In the genomic region with DNA sequence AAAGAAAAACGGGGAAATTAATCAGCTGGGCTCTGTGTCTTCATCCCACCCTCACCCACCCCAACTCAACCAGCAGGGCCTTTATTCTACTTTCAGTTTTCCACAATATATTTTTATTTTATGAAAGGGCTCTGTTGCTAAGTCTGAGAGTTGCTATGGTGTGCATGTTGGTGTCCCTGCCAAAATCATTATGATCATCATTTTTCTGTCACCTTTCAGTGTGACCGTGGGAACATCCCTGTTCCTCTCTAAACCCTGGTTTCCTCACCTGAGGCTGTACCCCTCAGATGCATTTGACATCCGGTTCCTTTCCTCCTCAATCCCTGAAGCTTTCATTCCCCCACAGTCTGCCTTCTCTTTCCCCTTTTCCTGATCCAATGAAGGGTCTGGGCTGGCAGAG, we compare ENCODE assay signal across 21 cellular contexts.
DNase-seq lines count a peak whose midpoint lies in the region; ATAC-seq and TF ChIP-seq lines count a peak whose summit lies in the region.
"Had no signal": no experiment of that assay in that cellular context is flagged by ENCODE, and none has a peak within 500 bp of the region (broad histone marks: within the 10 kb centered on the region; RNA-seq: fewer than 3 reads in every experiment).

No MANE protein-coding gene starts in this region.

- H3K4me1 ChIP-seq in SK-N-SH (ENCODE audit: control insufficient read depth in 1 of 2, insufficient read depth in 2 of 2, low read depth in 1 of 2, low read length in 1 of 2) (peaks cover 22 to 37% of the 10 kb centered on the region in 2 experiments; a peak in 3 of 4 replicates), ascending aorta (peaks cover 9 to 34% of the 10 kb centered on the region in 2 donors), mesendoderm (ENCODE audit: control insufficient read depth, low read depth, low read length) (peaks cover 7% of the 10 kb centered on the region), suprapubic skin (peaks cover 38% of the 10 kb centered on the region)

- H2AK5ac ChIP-seq in mesendoderm (ENCODE audit: low read length): no peak overlapping the region

- no peaks in the 10 kb centered on the region for H3K27me3 Mint-ChIP-seq in activated CD8-positive, alpha-beta T cell treated with anti-CD3 and anti-CD28 coated beads for 36 hours

- H3K4me3 Mint-ChIP-seq in activated CD8-positive, alpha-beta T cell treated with anti-CD3 and anti-CD28 coated beads for 36 hours: no peak overlapping the region
- H3K4me3 Mint-ChIP-seq: activated CD4-positive, alpha-beta memory T cell treated with anti-CD3 and anti-CD28 coated beads, Interleukin-2, amount 10 ng/mL, durations not matched to agents 7 days and 5 days had no signal

- no peak overlapping the region for H2AFZ ChIP-seq in SK-N-SH (ENCODE audit: low read depth)

- H2BK5ac ChIP-seq in mesendoderm (ENCODE audit: low read length): no peak overlapping the region

- CTCF ChIA-PET in SK-N-SH (lab: Yijun Ruan, JAX): interaction anchor here (1.0 to 1.8 kb wide), 2 partner anchors 10 to 14 kb away, joined by 3 to 10 read pairs; no protein-coding TSS in a partner anchor
- CTCF ChIA-PET in activated CD8-positive, alpha-beta T cell treated with anti-CD3 and anti-CD28 coated beads for 36 hours (lab: Charles Lee): interaction anchor here (2.2 kb wide), 1 partner anchor 22 kb away, joined by 5 read pairs; no protein-coding TSS in a partner anchor

- no peak overlapping the region for H3K4me3 ChIP-seq in SK-N-SH (ENCODE audit: low read depth in 2 of 2, low read length in 1 of 2)
- no peak overlapping the region for H3K4me3 ChIP-seq in ascending aorta
- H3K4me3 ChIP-seq in mesendoderm (ENCODE audit: low read length): no peak overlapping the region
- no peak overlapping the region for H3K4me3 ChIP-seq in suprapubic skin
- H3K4me3 ChIP-seq: skin epidermis, thyroid gland had no signal

- no peak overlapping the region for H2BK15ac ChIP-seq in mesendoderm (replicated peaks; ENCODE audit: low read depth)

- no peaks in the 10 kb centered on the region for H3K79me1 ChIP-seq in mesendoderm (ENCODE audit: low read length)

- H3K9me3 ChIP-seq in SK-N-SH: no peaks in the 10 kb centered on the region
- H3K9me3 ChIP-seq in ascending aorta: no peaks in the 10 kb centered on the region
- H3K9me3 ChIP-seq in suprapubic skin: no peaks in the 10 kb centered on the region
- H3K9me3 ChIP-seq: thyroid gland had no signal

- no peaks in the 10 kb centered on the region for H3K36me3 Mint-ChIP-seq in activated CD8-positive, alpha-beta T cell treated with anti-CD3 and anti-CD28 coated beads for 36 hours (ENCODE audit: low read depth)
- H3K36me3 Mint-ChIP-seq: CD4-positive, CD25-positive, alpha-beta regulatory T cell had no signal

- H3F3A ChIP-seq in SK-N-SH (replicated peaks; ENCODE audit: insufficient read depth): peaks cover 15% of the 10 kb centered on the region

- POLR2A ChIA-PET in SK-N-SH (lab: Yijun Ruan, JAX): no interaction called here
- POLR2A ChIA-PET in activated CD8-positive, alpha-beta T cell treated with anti-CD3 and anti-CD28 coated beads for 36 hours (lab: Charles Lee): interaction anchor here (0.6 to 2.0 kb wide), 2 partner anchors 10 to 165 kb away, joined by 3 to 10 read pairs; no protein-coding TSS in a partner anchor

- H4K8ac ChIP-seq in mesendoderm (ENCODE audit: low read depth, low read length): no peak overlapping the region

- no peaks in the 10 kb centered on the region for H3K27me3 ChIP-seq in SK-N-SH (ENCODE audit: insufficient read depth)
- H3K27me3 ChIP-seq in ascending aorta: no peaks in the 10 kb centered on the region
- no peaks in the 10 kb centered on the region for H3K27me3 ChIP-seq in mesendoderm (ENCODE audit: insufficient read depth, low read length, poor library complexity)
- H3K27me3 ChIP-seq in suprapubic skin: no peaks in the 10 kb centered on the region
- H3K27me3 ChIP-seq: thyroid gland had no signal

- H3K36me3 ChIP-seq in SK-N-SH (replicated peaks in 1 of 2; ENCODE audit: control insufficient read depth in 1 of 2, insufficient read depth in 2 of 2, low read length in 1 of 2): no peaks in the 10 kb centered on the region
- H3K36me3 ChIP-seq in ascending aorta: no peaks in the 10 kb centered on the region
- no peaks in the 10 kb centered on the region for H3K36me3 ChIP-seq in mesendoderm (ENCODE audit: control insufficient read depth, insufficient read depth, low read length)
- H3K36me3 ChIP-seq in suprapubic skin: no peaks in the 10 kb centered on the region
- H3K36me3 ChIP-seq: thyroid gland had no signal

- DNase-seq in SK-N-SH (no peak), ascending aorta (ENCODE audit: low spot score in 2 of 2) (no peak), mesendoderm (no peak), suprapubic skin (ENCODE audit: low spot score in 2 of 2) (no peak), NCI-H510A (lab: John Stamatoyannopoulos, UW) (no peak), NCI-H2029 treated with DMSO at 0.1 percent for 48 hours (lab: John Stamatoyannopoulos, UW) (no peak)
- DNase-seq in activated CD8-positive, alpha-beta T cell treated with anti-CD3 and anti-CD28 coated beads for 36 hours: no peak
- DNase-seq: DMS79 treated with DMSO at 0.1 percent for 48 hours; midbrain; NCI-H1930; NCI-H524 treated with DMSO at 0.1 percent for 48 hours; nucleus accumbens; stimulated activated CD4-positive, alpha-beta T cell treated with anti-CD3 and anti-CD28 coated beads, Interleukin-4, amount 100 ng/mL, for 4 hours; SW 1271 had no signal

- H3K27ac Mint-ChIP-seq in activated CD8-positive, alpha-beta T cell treated with anti-CD3 and anti-CD28 coated beads for 36 hours: no peak overlapping the region

- H4K5ac ChIP-seq in mesendoderm (ENCODE audit: low read length): no peak overlapping the region

- H3K9me2 ChIP-seq in SK-N-SH: no peaks in the 10 kb centered on the region

- ATAC-seq in SK-N-SH treated with all-trans-retinoic acid at 6 μM for 48 hours: no peak
- no peak for ATAC-seq in activated CD8-positive, alpha-beta T cell treated with anti-CD3 and anti-CD28 coated beads for 36 hours
- ATAC-seq: HCT116 had no signal

- no peak overlapping the region for H3K56ac ChIP-seq in mesendoderm (ENCODE audit: low read length)

- no peak overlapping the region for H3K9ac ChIP-seq in SK-N-SH
- no peak overlapping the region for H3K9ac ChIP-seq in mesendoderm (ENCODE audit: low read length)

- H3K4me2 ChIP-seq in SK-N-SH (0 out of 2 replicates have a peak overlapping the region, but pooled peaks have one; percentile 38), mesendoderm (ENCODE audit: low read length) (no peak overlapping the region)

- H3K18ac ChIP-seq in mesendoderm (ENCODE audit: low read length): no peak overlapping the region

- peak overlapping the region; percentile 39 for H3K23ac ChIP-seq in mesendoderm (ENCODE audit: low read length)

- no peak for TF ChIP-seq EP300 in SK-N-SH (IDR thresholded peaks at IDR 0.05; ENCODE audit: borderline replicate concordance in 1 of 2, low read depth in 1 of 2, low read length in 1 of 2)
- TF ChIP-seq EP300 in suprapubic skin (IDR thresholded peaks at IDR 0.05): no peak

- no peaks in the 10 kb centered on the region for H3K9me3 Mint-ChIP-seq in activated CD8-positive, alpha-beta T cell treated with anti-CD3 and anti-CD28 coated beads for 36 hours
- H3K9me3 Mint-ChIP-seq: activated CD4-positive, alpha-beta memory T cell treated with anti-CD3 and anti-CD28 coated beads, Interleukin-2, amount 10 ng/mL, durations not matched to agents 7 days and 5 days; CD4-positive, CD25-positive, alpha-beta regulatory T cell had no signal

- H3K4ac ChIP-seq in mesendoderm (ENCODE audit: low read depth, low read length): no peak overlapping the region

- H3K4me1 Mint-ChIP-seq in activated CD8-positive, alpha-beta T cell treated with anti-CD3 and anti-CD28 coated beads for 36 hours (ENCODE audit: low read depth): peaks cover 24% of the 10 kb centered on the region

- no peak overlapping the region for H2BK120ac ChIP-seq in mesendoderm (ENCODE audit: low read depth, low read length)

- intact Hi-C loops in ascending aorta (cut with DNase I): loop anchor here (2.0 kb wide), 1 partner anchor 29 kb away; no protein-coding TSS in a partner anchor
- intact Hi-C loops in activated CD8-positive, alpha-beta T cell treated with anti-CD3 and anti-CD28 coated beads for 36 hours (cut with micrococcal nuclease): no loop called here

- no peaks in the 10 kb centered on the region for H4K20me1 ChIP-seq in SK-N-SH (ENCODE audit: insufficient read depth)

- H3K79me2 ChIP-seq in SK-N-SH (ENCODE audit: insufficient read depth): no peaks in the 10 kb centered on the region
- no peaks in the 10 kb centered on the region for H3K79me2 ChIP-seq in mesendoderm (ENCODE audit: control insufficient read depth, insufficient read depth, low read length)

- H3K27ac ChIP-seq in SK-N-SH (ENCODE audit: low read depth in 2 of 2, low read length in 1 of 2) (no peak overlapping the region), ascending aorta (peak overlapping the region; percentile 81 to 87), mesendoderm (ENCODE audit: low read depth, low read length) (no peak overlapping the region), suprapubic skin (peak overlapping the region; percentile 18)
- H3K27ac ChIP-seq: 22Rv1 had no signal

- 83% methylated on average over 3 of the region's 3 CpGs for WGBS in SK-N-SH (ENCODE audit: low lambda C conversion rate)
- WGBS in mesendoderm (ENCODE audit: extremely low coverage, insufficient coverage, low lambda C conversion rate): no CpG with 5 or more reads among the region's 3 CpGs
- 72% methylated on average over 3 of the region's 3 CpGs for WGBS in suprapubic skin

- TF ChIP-seq RAD21 in SK-N-SH (IDR thresholded peaks at IDR 0.05; ENCODE audit: low read length): no peak

- TF ChIP-seq CTCF in SK-N-SH (IDR thresholded peaks at IDR 0.05) (no peak), ascending aorta (IDR thresholded peaks at IDR 0.05) (no peak), suprapubic skin (IDR thresholded peaks at IDR 0.05) (no peak)
- no peak for TF ChIP-seq CTCF in activated CD8-positive, alpha-beta T cell treated with anti-CD3 and anti-CD28 coated beads for 36 hours (IDR thresholded peaks at IDR 0.05)

- no peak for TF ChIP-seq POLR2A in suprapubic skin (IDR thresholded peaks at IDR 0.05)

TF ChIP-seq in SK-N-SH, 30 proteins besides CTCF, POLR2A, EP300 and RAD21 (continues in another document):
- TF ChIP-seq TAF1 (IDR thresholded peaks at IDR 0.05; ENCODE audit: borderline replicate concordance, low read depth, low read length) (no peak), TCF12 (IDR thresholded peaks at IDR 0.05) (no peak), POLR2AphosphoS5 (IDR thresholded peaks at IDR 0.05; ENCODE audit: low read depth, low read length) (no peak)

TF ChIP-seq in SK-N-SH treated with all-trans-retinoic acid at 6 μM for 48 hours, 23 proteins besides CTCF, POLR2A, EP300 and RAD21 (continues in another document):
- TF ChIP-seq GLIS3 (CRISPR knock-in tag; IDR thresholded peaks at IDR 0.05): no peak
- TF ChIP-seq ZFP30 (CRISPR knock-in tag; IDR thresholded peaks at IDR 0.05): no peak
- no peak for TF ChIP-seq TCF4 (CRISPR knock-in tag; IDR thresholded peaks at IDR 0.05; ENCODE audit: borderline replicate concordance)
- no peak for TF ChIP-seq BACH2 (CRISPR knock-in tag; IDR thresholded peaks at IDR 0.05; ENCODE audit: borderline replicate concordance)
- no peak for TF ChIP-seq PPARA (CRISPR knock-in tag; IDR thresholded peaks at IDR 0.05; ENCODE audit: borderline replicate concordance)
- TF ChIP-seq TOX (CRISPR knock-in tag; IDR thresholded peaks at IDR 0.05; ENCODE audit: borderline replicate concordance): no peak
- no peak for TF ChIP-seq OSR1 (CRISPR knock-in tag; IDR thresholded peaks at IDR 0.05)
- no peak for TF ChIP-seq RARB (CRISPR knock-in tag; IDR thresholded peaks at IDR 0.05)

Comparison
In these comparisons a context has a peak if more than half of its experiments do, and no peak if none do; other contexts are left out.
1. H3K27ac ChIP-seq: peak in ascending aorta (2 of 2) and suprapubic skin (single experiment); none in SK-N-SH (0 of 2) and mesendoderm (single experiment).